In genomic region chr19:44785271-44785670, GRCh38 we compare ENCODE assay signal across 18 cellular contexts. TPM values are rescaled to one million over a fixed set of nuclear protein-coding genes. Genes with fewer than 3 reads are reported as not detected.
"Had no signal": no experiment of that assay in that cellular context is flagged by ENCODE, and none has a peak within 500 bp of the region (broad histone marks: within the 10 kb centered on the region; RNA-seq: fewer than 3 reads in every experiment).

No MANE protein-coding gene starts in this region.

- H3K27me3 ChIP-seq: MG63, SJSA1 had no signal

- H3K27ac ChIP-seq: SJSA1, SK-N-MC had no signal

- H3K36me3 Mint-ChIP-seq: IgD-negative memory B cell had no signal

- H3K4me3 ChIP-seq: MG63, SJSA1 had no signal

- H3K9me3 ChIP-seq: MG63, SJSA1 had no signal

- H3K9me3 Mint-ChIP-seq: IgD-negative memory B cell had no signal

- H3K36me3 ChIP-seq: MG63, SJSA1 had no signal

- DNase-seq: MG63, NCI-H1092, NCI-H1105 treated with DMSO at 0.1 percent for 48 hours, NCI-H1417 treated with DMSO at 0.1 percent for 48 hours, NCI-H1694 treated with DMSO at 0.1 percent for 48 hours, NCI-H1930, NCI-H2081, NCI-H226, NCI-H446, NCI-H510A, NCI-H524 treated with DMSO at 0.1 percent for 48 hours, NCI-H774, Right ventricle myocardium superior, RPMI8226, SIG-M5 had no signal

RNA-seq across cellular contexts. Expression of gene CBLC, which starts 7.6 kb away (rescaled TPM):
- total RNA-seq: Right ventricle myocardium superior, SJSA1 had no signal
